In genomic region chr19:13023666-13024065, GRCh38 we compare ENCODE assay signal across 10 cellular contexts. TPM values are rescaled to one million over a fixed set of nuclear protein-coding genes. Genes with fewer than 3 reads are reported as not detected.
A peak's percentile ranks its signal among the peaks of the same experiment; 100 is the strongest.
DNase-seq lines count a peak whose midpoint lies in the region; ATAC-seq, FAIRE-seq and TF ChIP-seq lines count a peak whose summit lies in the region.
"Had no signal": no experiment of that assay in that cellular context is flagged by ENCODE, and none has a peak within 500 bp of the region (broad histone marks: within the 10 kb centered on the region; RNA-seq: fewer than 3 reads in every experiment).

No MANE protein-coding gene starts in this region.

- DNase-seq in AG09309 (ENCODE audit: low read depth) (no peak), astrocyte of the spinal cord (ENCODE audit: low read depth, low spot score) (no peak), retina (no peak), GM12892 (ENCODE audit: insufficient read length) (no peak)
- DNase-seq: activated naive CD4-positive, alpha-beta T cell; Karpas-422 had no signal

- in situ Hi-C loops in astrocyte of the spinal cord (cut with HindIII; ENCODE audit: low sequenced_read_pairs), result no loop called here

- no peaks in the 10 kb centered on the region for H3K36me3 ChIP-seq in HUES48 (ENCODE audit: control insufficient read depth, insufficient read depth, low read length)
- H3K36me3 ChIP-seq in mucosa of stomach (ENCODE audit: control insufficient read depth, insufficient read depth, low read length), result no peaks in the 10 kb centered on the region

- peaks cover 100% of the 10 kb centered on the region for H3K27me3 ChIP-seq in HUES48 (ENCODE audit: control insufficient read depth, insufficient read depth, low read length)
- no peaks in the 10 kb centered on the region for H3K27me3 ChIP-seq in mucosa of stomach (ENCODE audit: control insufficient read depth, insufficient read depth, low read length)

- peaks cover 41% of the 10 kb centered on the region for H3K4me1 ChIP-seq in HUES48 (ENCODE audit: control insufficient read depth, insufficient read depth, low read length)
- H3K4me1 ChIP-seq in mucosa of stomach (ENCODE audit: control insufficient read depth, insufficient read depth, low read length), result peaks cover 72% of the 10 kb centered on the region

- ATAC-seq in GM19467 (IDR thresholded peaks at IDR 0.05; ENCODE audit: unreplicated experiment) (no peak), HG02678 (IDR thresholded peaks at IDR 0.05; ENCODE audit: unreplicated experiment) (no peak)

- no peak overlapping the region for H3K27ac ChIP-seq in HUES48 (ENCODE audit: low read depth, low read length)

- H3K9me3 ChIP-seq in HUES48 (ENCODE audit: control insufficient read depth, insufficient read depth, low read length) (no peaks in the 10 kb centered on the region), mucosa of stomach (ENCODE audit: control insufficient read depth, low read length) (no peaks in the 10 kb centered on the region)

- TF ChIP-seq POLR2A in GM12892 (IDR thresholded peaks at IDR 0.05; ENCODE audit: low read depth, low read length), result no peak

- H3K9ac ChIP-seq in HUES48 (ENCODE audit: low read depth, low read length), result no peak overlapping the region
- peak overlapping the region; percentile 73 for H3K9ac ChIP-seq in mucosa of stomach (ENCODE audit: low read length)

- H3K4me3 ChIP-seq in AG09309 (ENCODE audit: control insufficient read depth, low read depth, low read length), result peak overlapping the region; percentile 62
- H3K4me3 ChIP-seq in HUES48 (ENCODE audit: low read depth, low read length), result peak overlapping the region; percentile 45
- H3K4me3 ChIP-seq in astrocyte of the spinal cord (ENCODE audit: low read depth, low read length), result peak overlapping the region; percentile 51
- peak overlapping the region; percentile 25 for H3K4me3 ChIP-seq in mucosa of stomach (ENCODE audit: low read length)

- TF ChIP-seq CTCF in AG09309 (IDR thresholded peaks at IDR 0.05; ENCODE audit: control insufficient read depth, insufficient read depth, low read depth, low read length, missing control alignments) (no peak), astrocyte of the spinal cord (IDR thresholded peaks at IDR 0.05; ENCODE audit: low read depth, low read length) (no peak)

- no peak for FAIRE-seq in GM12892 (lab: Jason Lieb, UNC)

RNA-seq across cellular contexts. Expression of gene NFIX, which starts 28.4 kb away (rescaled TPM):
- polyA plus RNA-seq in GM12892 (2012; ENCODE audit: missing spikeins), result 0.55 TPM

RNA-seq across cellular contexts. Expression of gene DAND5, which starts 54.3 kb away (rescaled TPM):
- polyA plus RNA-seq in GM12892 (2012; ENCODE audit: missing spikeins), result 0.32 TPM
